ENCODE assay signal across 14 cellular contexts in genomic region chr2:39718483-39718882, GRCh38. TPM values are rescaled to one million over a fixed set of nuclear protein-coding genes. Genes with fewer than 3 reads are reported as not detected.
"Had no signal": no experiment of that assay in that cellular context is flagged by ENCODE, and none has a peak within 500 bp of the region (broad histone marks: within the 10 kb centered on the region; RNA-seq: fewer than 3 reads in every experiment).

No MANE protein-coding gene starts in this region.

- H3K4me3 Mint-ChIP-seq: activated CD4-positive, alpha-beta memory T cell treated with anti-CD3 and anti-CD28 coated beads, Interleukin-2, amount 10 ng/mL, durations not matched to agents 7 days and 5 days; natural killer cell treated with Interleukin-12 subunit alpha and Interleukin-12 subunit beta and Interleukin-15 and Interleukin-18, amount 100 ng/mL, for 72 hours; stimulated activated naive CD8-positive, alpha-beta T cell treated with anti-CD3 and anti-CD28 coated beads, Interleukin-15, Interleukin-2, amounts not matched to agents 100 ng/mL and 50 ng/mL, for 24 hours had no signal

- FAIRE-seq: endometrium, islet of Langerhans had no signal

- ATAC-seq: esophagus mucosa; left lung; natural killer cell treated with Interleukin-12 subunit alpha and Interleukin-12 subunit beta and Interleukin-15 and Interleukin-18, amount 100 ng/mL, for 72 hours had no signal

- H3K4me1 Mint-ChIP-seq: activated CD4-positive, alpha-beta memory T cell treated with anti-CD3 and anti-CD28 coated beads, Interleukin-2, amount 10 ng/mL, durations not matched to agents 7 days and 5 days had no signal

- DNase-seq: activated CD4-positive, alpha-beta memory T cell treated with anti-CD3 and anti-CD28 coated beads, Interleukin-2, amount 10 ng/mL, durations not matched to agents 7 days and 5 days; activated gamma-delta T cell; activated T-cell treated with anti-CD3 and anti-CD28 coated beads, Interleukin-2, amount 50 U/mL, for 48 hours; cerebellar nuclear complex; foreskin fibroblast; left lung; sigmoid colon; stimulated activated CD4-positive, alpha-beta T cell treated with anti-CD3 and anti-CD28 coated beads, Interleukin-4, amount 100 ng/mL, for 1 hour; SW 1271 had no signal

- H3K9me3 Mint-ChIP-seq: activated CD4-positive, alpha-beta memory T cell treated with anti-CD3 and anti-CD28 coated beads, Interleukin-2, amount 10 ng/mL, durations not matched to agents 7 days and 5 days; natural killer cell treated with Interleukin-12 subunit alpha and Interleukin-12 subunit beta and Interleukin-15 and Interleukin-18, amount 100 ng/mL, for 72 hours; stimulated activated naive CD8-positive, alpha-beta T cell treated with anti-CD3 and anti-CD28 coated beads, Interleukin-15, Interleukin-2, amounts not matched to agents 100 ng/mL and 50 ng/mL, for 24 hours had no signal

- H3K9me3 ChIP-seq: left lung, sigmoid colon had no signal

- H3K4me3 ChIP-seq: left lung, sigmoid colon had no signal

- H3K27ac Mint-ChIP-seq: activated CD4-positive, alpha-beta memory T cell treated with anti-CD3 and anti-CD28 coated beads, Interleukin-2, amount 10 ng/mL, durations not matched to agents 7 days and 5 days; natural killer cell treated with Interleukin-12 subunit alpha and Interleukin-12 subunit beta and Interleukin-15 and Interleukin-18, amount 100 ng/mL, for 72 hours; stimulated activated naive CD8-positive, alpha-beta T cell treated with anti-CD3 and anti-CD28 coated beads, Interleukin-15, Interleukin-2, amounts not matched to agents 100 ng/mL and 50 ng/mL, for 24 hours had no signal

- H3K27me3 ChIP-seq: left lung, sigmoid colon had no signal

- H3K36me3 ChIP-seq: left lung, sigmoid colon had no signal

- H3K27ac ChIP-seq: left lung, sigmoid colon had no signal

- H3K4me1 ChIP-seq: left lung had no signal

- H3K36me3 Mint-ChIP-seq: natural killer cell treated with Interleukin-12 subunit alpha and Interleukin-12 subunit beta and Interleukin-15 and Interleukin-18, amount 100 ng/mL, for 72 hours had no signal

RNA-seq across cellular contexts. Expression of gene TMEM178A, which starts 52.8 kb away (rescaled TPM):
- total RNA-seq: natural killer cell treated with Interleukin-12 subunit alpha and Interleukin-12 subunit beta and Interleukin-15 and Interleukin-18, amount 100 ng/mL, for 72 hours had no signal
